Comparison of ENCODE assay signal across 35 cellular contexts in genomic region chr9:119167267-119167666, GRCh38.
"Had no signal": no experiment of that assay in that cellular context is flagged by ENCODE, and none has a peak within 500 bp of the region (broad histone marks: within the 10 kb centered on the region; RNA-seq: fewer than 3 reads in every experiment).

No MANE protein-coding gene starts in this region.

- DNase-seq: Karpas-422, Kasumi-1, MG63, MM.1S, MV-4-11, NCI-H1048, NCI-H1092, NCI-H1092 treated with DMSO at 0.1 percent for 48 hours, NCI-H1105, NCI-H1105 treated with DMSO at 0.1 percent for 48 hours, NCI-H1417, NCI-H1417 treated with DMSO at 0.1 percent for 48 hours, NCI-H1436, NCI-H1436 treated with DMSO at 0.1 percent for 48 hours, NCI-H146, NCI-H1694, NCI-H1694 treated with DMSO at 0.1 percent for 48 hours, NCI-H187, NCI-H187 treated with DMSO at 0.1 percent for 48 hours, NCI-H1930, NCI-H2029, NCI-H2029 treated with DMSO at 0.1 percent for 48 hours, NCI-H2081, NCI-H2081 treated with DMSO at 0.1 percent for 48 hours, NCI-H2107, NCI-H2171, NCI-H2171 treated with DMSO at 0.1 percent for 48 hours, NCI-H2227 treated with DMSO at 0.1 percent for 48 hours, NCI-H226, NCI-H345, NCI-H446, NCI-H446 treated with DMSO at 0.1 percent for 48 hours, NCI-H510A, NCI-H510A treated with DMSO at 0.1 percent for 48 hours, NCI-H524 had no signal

- H3K4me3 ChIP-seq: MG63 had no signal

- H3K36me3 ChIP-seq: MG63 had no signal

- H3K27me3 ChIP-seq: MG63 had no signal
